ENCODE assay signal across 21 cellular contexts in the genomic region with DNA sequence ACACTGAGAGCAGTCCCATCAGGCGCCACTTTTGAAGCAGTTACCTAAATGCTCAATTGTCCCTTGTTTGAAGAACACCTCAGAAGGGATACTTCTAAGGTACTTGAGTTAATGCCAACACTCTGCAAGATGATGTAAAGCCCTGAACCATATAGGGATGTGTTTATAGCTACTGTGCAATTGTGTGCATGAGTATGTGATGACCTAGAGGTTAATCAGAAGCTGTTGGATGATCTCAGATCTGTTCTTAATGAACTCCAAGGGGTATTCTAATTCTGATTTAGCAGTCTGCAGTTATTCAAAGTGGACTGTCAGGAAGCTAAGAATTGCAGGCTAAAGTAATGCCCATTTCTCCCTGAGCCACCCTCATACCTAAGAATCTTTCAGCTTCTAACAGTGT.
"Had no signal": no experiment of that assay in that cellular context is flagged by ENCODE, and none has a peak within 500 bp of the region (broad histone marks: within the 10 kb centered on the region; RNA-seq: fewer than 3 reads in every experiment).

No MANE protein-coding gene starts in this region.

- H3K27ac ChIP-seq: ascending aorta, body of pancreas, WERI-Rb-1 had no signal

- H3K4me1 ChIP-seq: body of pancreas had no signal

- H3K27me3 ChIP-seq: ascending aorta, body of pancreas had no signal

- H3K9me3 ChIP-seq: ascending aorta, body of pancreas had no signal

- H3K4me3 ChIP-seq: ascending aorta, body of pancreas had no signal

- ATAC-seq: activated CD4-positive, CD25-positive, alpha-beta regulatory T cell treated with anti-CD3 and anti-CD28 coated beads, Interleukin-2, amount 50 U/mL, for 24 hours; activated CD8-positive, alpha-beta T cell treated with anti-CD3 and anti-CD28 coated beads for 36 hours; activated naive CD8-positive, alpha-beta T cell treated with anti-CD3 and anti-CD28 coated beads, Interleukin-2, amount 50 U/mL, for 24 hours; body of pancreas had no signal

- DNase-seq: activated CD4-positive, alpha-beta T cell treated with anti-CD3 and anti-CD28 coated beads for 4 hours; activated CD8-positive, alpha-beta T cell treated with anti-CD3 and anti-CD28 coated beads for 36 hours; activated effector memory CD4-positive, alpha-beta T cell treated with Interleukin-2 at 50 U/mL for 16 hours; activated naive CD4-positive, alpha-beta T cell; activated naive CD8-positive, alpha-beta T cell treated with anti-CD3 and anti-CD28 coated beads, Interleukin-2, amount 50 U/mL, for 24 hours; activated T-cell treated with anti-CD3 and anti-CD28 coated beads, Interleukin-2, amount 50 U/mL, for 24 hours; amniotic stem cell; body of pancreas; KG1; NCI-H1048; NCI-H146; NCI-H2081; NCI-H2171 treated with DMSO at 0.1 percent for 48 hours; NCI-H510A treated with DMSO at 0.1 percent for 48 hours; NCI-H69; NK-92 treated with Interleukin-12 subunit alpha and Interleukin-12 subunit beta, amount 100 ng/mL, for 24 hours; SIG-M5; T-helper 2 cell; WERI-Rb-1 had no signal
